ENCODE assay signal across 9 cellular contexts in genomic region chr11:47201015-47201414, GRCh38. TPM values are rescaled to one million over a fixed set of nuclear protein-coding genes. Genes with fewer than 3 reads are reported as not detected.
"Had no signal": no experiment of that assay in that cellular context is flagged by ENCODE, and none has a peak within 500 bp of the region (broad histone marks: within the 10 kb centered on the region; RNA-seq: fewer than 3 reads in every experiment).

No MANE protein-coding gene starts in this region.

- H3K27ac ChIP-seq: GM23248, HL-60 had no signal

- H3K36me3 Mint-ChIP-seq: IgD-negative memory B cell had no signal

- H3K4me1 Mint-ChIP-seq: IgD-negative memory B cell had no signal

- H3K4me3 Mint-ChIP-seq: H9, IgD-negative memory B cell had no signal

- DNase-seq: GM23248, H9, HCEC 1CT, KG1 had no signal

- H2AFZ ChIP-seq: GM23248 had no signal

- H3K9ac ChIP-seq: GM23248 had no signal

- ATAC-seq: HepG2 had no signal

- H3K9me3 Mint-ChIP-seq: H9, IgD-negative memory B cell had no signal

- H3K27me3 Mint-ChIP-seq: IgD-negative memory B cell had no signal

- H3K27ac Mint-ChIP-seq: H9, IgD-negative memory B cell had no signal

- H3K4me3 ChIP-seq: GM23248 had no signal

- FAIRE-seq: H1, H54, HepG2 had no signal

RNA-seq across cellular contexts. Expression of gene PACSIN3, which starts 14.8 kb away (rescaled TPM):
- polyA plus RNA-seq: IgD-negative memory B cell had no signal
